In genomic region chr2:205284323-205284722, GRCh38 we compare ENCODE assay signal across 18 cellular contexts.
DNase-seq lines count a peak whose midpoint lies in the region; ATAC-seq and TF ChIP-seq lines count a peak whose summit lies in the region.
"Had no signal": no experiment of that assay in that cellular context is flagged by ENCODE, and none has a peak within 500 bp of the region (broad histone marks: within the 10 kb centered on the region; RNA-seq: fewer than 3 reads in every experiment).

No MANE protein-coding gene starts in this region.

- H3K4me2 ChIP-seq in GM23338 (peak overlapping the region; percentile 46; the same call in 1 of the 2 replicates), mammary epithelial cell (ENCODE audit: insufficient read depth, low read depth, low read length) (no peak overlapping the region)
- H3K4me2 ChIP-seq: A549; BLaER1 treated with 17β-estradiol and CSF1 and Interleukin-3, amounts not matched to agents 10 nM and 100 nM had no signal

- H3K36me3 Mint-ChIP-seq in GM23338 (ENCODE audit: low read depth) (peaks cover under 1% of the 10 kb centered on the region; the same call in 1 of the 3 replicates), nephron progenitor cell (ENCODE audit: low read depth) (no peaks in the 10 kb centered on the region)
- H3K36me3 Mint-ChIP-seq: CD8-positive, alpha-beta T cell had no signal

- H3K27me3 Mint-ChIP-seq in GM23338 (ENCODE audit: insufficient read depth, low read depth, poor library complexity), result peaks cover 2% of the 10 kb centered on the region
- H3K27me3 Mint-ChIP-seq in nephron progenitor cell (ENCODE audit: low read depth, poor library complexity), result no peaks in the 10 kb centered on the region
- H3K27me3 Mint-ChIP-seq: B cell; CD4-positive, alpha-beta T cell had no signal

- H3K9me3 ChIP-seq in mammary epithelial cell (replicated peaks; ENCODE audit: insufficient read depth, low read length), result no peaks in the 10 kb centered on the region
- H3K9me3 ChIP-seq: A549; BLaER1 treated with 17β-estradiol and CSF1 and Interleukin-3, amounts not matched to agents 10 nM and 100 nM; Caco-2 had no signal

- no peak overlapping the region for H3K27ac Mint-ChIP-seq in GM23338
- H3K27ac Mint-ChIP-seq in nephron progenitor cell, result peak overlapping the region; percentile 95
- H3K27ac Mint-ChIP-seq: B cell; CD4-positive, alpha-beta T cell; CD8-positive, alpha-beta T cell had no signal

- no peaks in the 10 kb centered on the region for H3F3A ChIP-seq in GM23338 (replicated peaks; ENCODE audit: low read depth)

- no peak overlapping the region for H2AFZ ChIP-seq in GM23338
- no peak overlapping the region for H2AFZ ChIP-seq in mammary epithelial cell (ENCODE audit: low read depth, low read length)

- no peaks in the 10 kb centered on the region for H4K20me1 ChIP-seq in GM23338 (replicated peaks; ENCODE audit: insufficient read depth)
- H4K20me1 ChIP-seq in mammary epithelial cell (ENCODE audit: insufficient read depth, low read length), result no peaks in the 10 kb centered on the region
- H4K20me1 ChIP-seq: BLaER1 treated with 17β-estradiol and CSF1 and Interleukin-3, amounts not matched to agents 10 nM and 100 nM had no signal

- CTCF ChIA-PET in mammary epithelial cell (lab: Charles Lee; ENCODE audit: low non-redundant PET), result no interaction called here

- H3K4me3 ChIP-seq in GM23338, result no peak overlapping the region
- H3K4me3 ChIP-seq in mammary epithelial cell (replicated peaks in 1 of 3; ENCODE audit: insufficient read depth in 1 of 3, low read depth in 2 of 3, low read length in 3 of 3), result no peak overlapping the region
- H3K4me3 ChIP-seq: A549; BLaER1 treated with 17β-estradiol and CSF1 and Interleukin-3, amounts not matched to agents 10 nM and 100 nM had no signal

- intact Hi-C loops in mammary epithelial cell (cut with micrococcal nuclease), result no loop called here

- in situ Hi-C loops in mammary epithelial cell (cut with MboI; ENCODE audit: low sequenced_read_pairs in 2 of 2), result no loop called here

- dilution Hi-C loops in mammary epithelial cell (cut with HindIII; ENCODE audit: low sequenced_read_pairs), result no loop called here

- H3K9me3 Mint-ChIP-seq in GM23338 (no peaks in the 10 kb centered on the region), nephron progenitor cell (no peaks in the 10 kb centered on the region)
- H3K9me3 Mint-ChIP-seq: CD4-positive, alpha-beta T cell; CD8-positive, alpha-beta T cell had no signal

- peaks cover 25% of the 10 kb centered on the region for H3K4me1 ChIP-seq in GM23338 (ENCODE audit: insufficient read depth)
- no peaks in the 10 kb centered on the region for H3K4me1 ChIP-seq in mammary epithelial cell (ENCODE audit: insufficient read depth, low read length)
- H3K4me1 ChIP-seq: A549; BLaER1 treated with 17β-estradiol and CSF1 and Interleukin-3, amounts not matched to agents 10 nM and 100 nM; Caco-2 had no signal

- H3K9me2 ChIP-seq in GM23338 (ENCODE audit: insufficient read depth), result peaks cover under 1% of the 10 kb centered on the region; the same call in 1 of the 2 replicates

- H3K79me2 ChIP-seq in GM23338 (replicated peaks; ENCODE audit: insufficient read depth) (no peaks in the 10 kb centered on the region), mammary epithelial cell (ENCODE audit: insufficient read depth, low read length) (no peaks in the 10 kb centered on the region)

- BruUV-seq in mammary epithelial cell (replicated peaks; lab: Mats Ljungman, UMichigan), result no TSS peak

- DNase-seq in GM23338 (ENCODE audit: low spot score) (no peak), NCI-H2227 treated with DMSO at 0.1 percent for 48 hours (lab: John Stamatoyannopoulos, UW) (peak; percentile 34), nephron progenitor cell (no peak), NCI-H1694 treated with DMSO at 0.1 percent for 48 hours (lab: John Stamatoyannopoulos, UW) (no peak), mammary epithelial cell (no peak)
- DNase-seq: AML-193; Caco-2; Calu3; CD4-positive, alpha-beta T cell; CD8-positive, alpha-beta T cell; DMS79 treated with DMSO at 0.1 percent for 48 hours; GF-D8 had no signal

- 0 out of 2 replicates have a peak overlapping the region, but pooled peaks have one; percentile 27 for H3K27ac ChIP-seq in GM23338 (ENCODE audit: low read depth)
- H3K27ac ChIP-seq in mammary epithelial cell (ENCODE audit: insufficient read depth, low read depth, low read length), result no peak overlapping the region
- H3K27ac ChIP-seq: 22Rv1; A549; BLaER1 treated with 17β-estradiol and CSF1 and Interleukin-3, amounts not matched to agents 10 nM and 100 nM; C4-2B had no signal

- H3K9ac ChIP-seq in mammary epithelial cell (ENCODE audit: insufficient read depth, low read length), result no peak overlapping the region
- H3K9ac ChIP-seq: BLaER1 treated with 17β-estradiol and CSF1 and Interleukin-3, amounts not matched to agents 10 nM and 100 nM had no signal

- H3K4me3 Mint-ChIP-seq in GM23338, result no peak overlapping the region
- peak overlapping the region; percentile 37 for H3K4me3 Mint-ChIP-seq in nephron progenitor cell
- H3K4me3 Mint-ChIP-seq: B cell; CD4-positive, alpha-beta T cell; CD8-positive, alpha-beta T cell had no signal

- peak; percentile 67 for ATAC-seq in GM23338
- ATAC-seq in GM21786 (IDR thresholded peaks at IDR 0.05; ENCODE audit: unreplicated experiment), result no peak
- ATAC-seq: A549; CD8-positive, alpha-beta T cell had no signal

- TF ChIP-seq CTCF in GM23338 (conservative IDR thresholded peaks at IDR 0.05; ENCODE audit: low read depth in 2 of 2) (no peak), nephron progenitor cell (IDR thresholded peaks at IDR 0.05) (no peak), mammary epithelial cell (conservative IDR thresholded peaks at IDR 0.05 in 1 of 2, IDR thresholded peaks at IDR 0.05 in 1 of 2; ENCODE audit: extremely low read depth in 1 of 2, insufficient read depth in 1 of 2, low read depth in 1 of 2, low read length in 2 of 2) (no peak)

- H3K36me3 ChIP-seq in GM23338 (ENCODE audit: insufficient read depth), result no peaks in the 10 kb centered on the region
- no peaks in the 10 kb centered on the region for H3K36me3 ChIP-seq in mammary epithelial cell (ENCODE audit: insufficient read depth, low read length)
- H3K36me3 ChIP-seq: BLaER1 treated with 17β-estradiol and CSF1 and Interleukin-3, amounts not matched to agents 10 nM and 100 nM had no signal

- H3K27me3 ChIP-seq in GM23338 (ENCODE audit: insufficient read depth) (no peaks in the 10 kb centered on the region), mammary epithelial cell (ENCODE audit: insufficient read depth, low read length) (no peaks in the 10 kb centered on the region)
- H3K27me3 ChIP-seq: BLaER1 treated with 17β-estradiol and CSF1 and Interleukin-3, amounts not matched to agents 10 nM and 100 nM had no signal

- WGBS in mammary epithelial cell (ENCODE audit: low coverage, missing lambda C conversion rate), result 65% methylated on average over 1 of the region's 1 CpG

- peaks cover 28% of the 10 kb centered on the region for H3K4me1 Mint-ChIP-seq in GM23338
- H3K4me1 Mint-ChIP-seq in nephron progenitor cell, result peaks cover 97% of the 10 kb centered on the region
- H3K4me1 Mint-ChIP-seq: B cell had no signal

TF ChIP-seq in GM23338, 12 proteins besides CTCF, POLR2A, EP300 and RAD21:
- no peak for TF ChIP-seq EZH2phosphoT487 (IDR thresholded peaks at IDR 0.05; ENCODE audit: unreplicated experiment)
